30 cellular contexts compared by ENCODE assay signal in genomic region chr9:128627127-128627715, GRCh38. TPM values are rescaled to one million over a fixed set of nuclear protein-coding genes. Genes with fewer than 3 reads are reported as not detected.
A peak's percentile ranks its signal among the peaks of the same experiment; 100 is the strongest.
DNase-seq lines count a peak whose midpoint lies in the region; ATAC-seq, FAIRE-seq and TF ChIP-seq lines count a peak whose summit lies in the region.
"Had no signal": no experiment of that assay in that cellular context is flagged by ENCODE, and none has a peak within 500 bp of the region (broad histone marks: within the 10 kb centered on the region; RNA-seq: fewer than 3 reads in every experiment).

No MANE protein-coding gene starts in this region.

- TF ChIP-seq CTCF in HepG2 (CRISPR knock-in tag; IDR thresholded peaks at IDR 0.05) (no peak), right lobe of liver (IDR thresholded peaks at IDR 0.05) (no peak), chondrocyte (IDR thresholded peaks at IDR 0.05) (no peak)

- no TSS peak for BruUV-seq in HepG2 (replicated peaks; lab: Mats Ljungman, UMichigan)

- H3K36me3 Mint-ChIP-seq in chondrocyte (ENCODE audit: low read depth) = peaks cover 50% of the 10 kb centered on the region

- peaks cover 29 to 52% of the 10 kb centered on the region in 2 experiments for H3K36me3 ChIP-seq in HepG2 (replicated peaks in 1 of 2; ENCODE audit: control insufficient read depth in 1 of 2, insufficient read depth in 2 of 2, low read length in 2 of 2)
- peaks cover 0 to 69% (median 34%) of the 10 kb centered on the region in 4 donors for H3K36me3 ChIP-seq in right lobe of liver

- no peaks in the 10 kb centered on the region for H3K4me1 Mint-ChIP-seq in chondrocyte (ENCODE audit: low read depth)
- H3K4me1 Mint-ChIP-seq: mesothelial cell of epicardium had no signal

- TF ChIP-seq RAD21 in HepG2 (CRISPR knock-in tag; IDR thresholded peaks at IDR 0.05) = no peak

- no peaks in the 10 kb centered on the region for H3K79me2 ChIP-seq in HepG2 (ENCODE audit: insufficient read depth, low read length)

- H3K9ac ChIP-seq in HepG2 (ENCODE audit: insufficient read depth, low read depth, low read length) = no peak overlapping the region

- H3K4me3 ChIP-seq in HepG2 (replicated peaks in 1 of 3; ENCODE audit: insufficient read depth in 1 of 3, low read depth in 2 of 3, low read length in 3 of 3) (no peak overlapping the region), right lobe of liver (no peak overlapping the region)
- H3K4me3 ChIP-seq: BLaER1 treated with 17β-estradiol and CSF1 and Interleukin-3, amounts not matched to agents 10 nM and 100 nM; left lung; psoas muscle; testis had no signal

- POLR2A ChIA-PET in HepG2 (lab: Yijun Ruan, JAX) = no interaction called here

- TF ChIP-seq EP300 in HepG2 (IDR thresholded peaks at IDR 0.05; ENCODE audit: low read depth in 2 of 2, low read length in 2 of 2) (no peak), HepG2 (CRISPR knock-in tag; IDR thresholded peaks at IDR 0.05; ENCODE audit: borderline replicate concordance) (no peak)

- H2AFZ ChIP-seq in HepG2 (ENCODE audit: low read length) = no peak overlapping the region

- intact Hi-C loops in HepG2 (cut with micrococcal nuclease; ENCODE audit: unreplicated experiment) (no loop called here), right lobe of liver (cut with DNase I) (no loop called here)

- H3K4me2 ChIP-seq in HepG2 (ENCODE audit: low read depth, low read length) = no peak overlapping the region
- H3K4me2 ChIP-seq: BLaER1 treated with 17β-estradiol and CSF1 and Interleukin-3, amounts not matched to agents 10 nM and 100 nM had no signal

- in situ Hi-C loops in HepG2 (cut with HindIII; ENCODE audit: extremely low pct_ligation_motif_present, low pct_unique_long_range_greater_than_20kb) = no loop called here

- CTCF ChIA-PET in HepG2 (lab: Yijun Ruan, JAX; ENCODE audit: low intra/inter-chr PET ratio, low total read pairs) = no interaction called here

- H3K9me3 ChIP-seq in HepG2 (ENCODE audit: low read length) (no peaks in the 10 kb centered on the region), right lobe of liver (no peaks in the 10 kb centered on the region)
- H3K9me3 ChIP-seq: BLaER1 treated with 17β-estradiol and CSF1 and Interleukin-3, amounts not matched to agents 10 nM and 100 nM; left lung; psoas muscle; testis had no signal

- H3K27me3 ChIP-seq in HepG2 (ENCODE audit: control insufficient read depth in 1 of 2, insufficient read depth in 2 of 2, low read length in 2 of 2) (no peaks in the 10 kb centered on the region), right lobe of liver (no peaks in the 10 kb centered on the region)
- H3K27me3 ChIP-seq: BLaER1 treated with 17β-estradiol and CSF1 and Interleukin-3, amounts not matched to agents 10 nM and 100 nM; left lung; testis had no signal

- DNase-seq in HepG2 (ENCODE audit: low spot score) (no peak), right lobe of liver (no peak), chondrocyte (ENCODE audit: low spot score) (peak; percentile 92), occipital lobe (lab: John Stamatoyannopoulos, UW) (peak; percentile 25), LoVo (ENCODE audit: low spot score) (no peak), NCI-H446 (lab: John Stamatoyannopoulos, UW) (no peak), A172 (ENCODE audit: low spot score) (no peak)
- DNase-seq: activated CD4-positive, alpha-beta T cell treated with anti-CD3 and anti-CD28 coated beads, Interleukin-2, amount 50 U/mL, for 48 hours; activated CD4-positive, CD25-positive, alpha-beta regulatory T cell treated with anti-CD3 and anti-CD28 coated beads, Interleukin-2, amount 50 U/mL, for 72 hours; activated CD8-positive, alpha-beta memory T cell treated with anti-CD3 and anti-CD28 coated beads, Interleukin-2, amount 50 U/mL, for 4 hours; cortex of kidney; DMS53; erythroblast; glutamatergic neuron; HCEC 1CT; naive thymus-derived CD4-positive, alpha-beta T cell; NCI-H1417; NCI-H2029 treated with DMSO at 0.1 percent for 48 hours; NCI-H526; OCI-M1; psoas muscle; stimulated activated naive CD4-positive, alpha-beta T cell; T-helper 2 cell; testis had no signal

- WGBS in HepG2 (ENCODE audit: low lambda C conversion rate) = 100% methylated on average over 2 of the region's 15 CpGs
- WGBS in right lobe of liver (ENCODE audit: insufficient coverage, low coverage, low lambda C conversion rate, missing lambda C conversion rate) = 100% methylated on average over 1 of the region's 15 CpGs

- TF ChIP-seq POLR2A in HepG2 (IDR thresholded peaks at IDR 0.05; ENCODE audit: insufficient read depth in 1 of 2, low read depth in 2 of 2, low read length in 2 of 2) (no peak), right lobe of liver (IDR thresholded peaks at IDR 0.05) (no peak)

- no peaks in the 10 kb centered on the region for H3K9me3 Mint-ChIP-seq in chondrocyte (ENCODE audit: low read depth)
- H3K9me3 Mint-ChIP-seq: activated naive CD4-positive, alpha-beta T cell treated with anti-CD3 and anti-CD28 coated beads, Interleukin-2, amount 50 U/mL, for 72 hours; activated T-helper 2 cell treated with anti-CD3 and anti-CD28 coated beads, Interferon-gamma antibody, Interleukin-2, Interleukin-4, amounts not matched to agents 10 μg/mL and 5 μg/mL and 100 μg/mL, durations not matched to agents 14 hours and 24 hours and 36 hours; mesothelial cell of epicardium; naive thymus-derived CD4-positive, alpha-beta T cell had no signal

- H3K27ac Mint-ChIP-seq in chondrocyte (ENCODE audit: unreplicated experiment) = no peak overlapping the region
- H3K27ac Mint-ChIP-seq: activated T-helper 2 cell treated with anti-CD3 and anti-CD28 coated beads, Interferon-gamma antibody, Interleukin-2, Interleukin-4, amounts not matched to agents 10 μg/mL and 5 μg/mL and 100 μg/mL, durations not matched to agents 14 hours and 24 hours and 36 hours; mesothelial cell of epicardium had no signal

- ATAC-seq in HepG2 (no peak), right lobe of liver (no peak)
- ATAC-seq: activated naive CD4-positive, alpha-beta T cell treated with anti-CD3 and anti-CD28 coated beads, Interleukin-2, amount 50 U/mL, for 72 hours; naive thymus-derived CD4-positive, alpha-beta T cell had no signal

- H3K27ac ChIP-seq in HepG2 (ENCODE audit: extremely low read length, insufficient read depth, low read length) (no peak overlapping the region), right lobe of liver (no peak overlapping the region)
- H3K27ac ChIP-seq: BLaER1 treated with 17β-estradiol and CSF1 and Interleukin-3, amounts not matched to agents 10 nM and 100 nM; left lung had no signal

- H3K27me3 Mint-ChIP-seq in chondrocyte (ENCODE audit: low read depth) = no peaks in the 10 kb centered on the region
- H3K27me3 Mint-ChIP-seq: naive thymus-derived CD4-positive, alpha-beta T cell had no signal

- peaks cover 11% of the 10 kb centered on the region for H3K4me1 ChIP-seq in HepG2 (ENCODE audit: insufficient read depth, low read length)
- H3K4me1 ChIP-seq in right lobe of liver = peaks cover 0 to 42% (median 3%) of the 10 kb centered on the region in 4 donors
- H3K4me1 ChIP-seq: BLaER1 treated with 17β-estradiol and CSF1 and Interleukin-3, amounts not matched to agents 10 nM and 100 nM; left lung had no signal

- no peak overlapping the region for H3K4me3 Mint-ChIP-seq in chondrocyte (ENCODE audit: unreplicated experiment)
- H3K4me3 Mint-ChIP-seq: mesothelial cell of epicardium; naive thymus-derived CD4-positive, alpha-beta T cell had no signal

- FAIRE-seq in HepG2 (lab: Jason Lieb, UNC) = no peak
- FAIRE-seq: GM12891 had no signal

- H4K20me1 ChIP-seq in HepG2 (ENCODE audit: insufficient read depth, low read length) = no peaks in the 10 kb centered on the region

TF ChIP-seq in HepG2, 621 proteins besides CTCF, POLR2A, EP300 and RAD21:
- TF ChIP-seq CCAR2 (optimal IDR thresholded peaks at IDR 0.05; ENCODE audit: low read depth, low read length) (no peak), AGO2 (optimal IDR thresholded peaks at IDR 0.05; ENCODE audit: low read depth, low read length) (peak; percentile 53), ZSCAN30 (CRISPR knock-in tag; IDR thresholded peaks at IDR 0.05) (no peak), ARID2 (CRISPR knock-in tag; IDR thresholded peaks at IDR 0.05; ENCODE audit: borderline replicate concordance) (no peak), SMC3 (IDR thresholded peaks at IDR 0.05; ENCODE audit: low read length) (no peak)

RNA-seq across cellular contexts. Expression of gene DYNC2I2, which starts 29.4 kb away (rescaled TPM):
- total RNA-seq in HepG2 (2016; rRNA removed; fragmentation: Illumina TruSeq; extraction: Trizol) = 31.1 and 40.2 TPM in 2 replicates
- total RNA-seq in HepG2 (2016; cell fraction: cytosol; rRNA removed; fragmentation: Illumina TruSeq; extraction: Trizol; ENCODE audit: low read depth) = 35.7 and 35.9 TPM in 2 replicates
- 30.0 and 41.4 TPM in 2 replicates for total RNA-seq in HepG2 (2016; cell fraction: insoluble cytoplasmic fraction; rRNA removed; fragmentation: Illumina TruSeq; extraction: Trizol)
- 44.4 and 48.2 TPM in 2 replicates for total RNA-seq in HepG2 (2016; cell fraction: membrane; rRNA removed; fragmentation: Illumina TruSeq; extraction: Trizol)
- 29.1 and 30.6 TPM in 2 replicates for total RNA-seq in HepG2 (2016; cell fraction: nucleus; rRNA removed; fragmentation: Illumina TruSeq; extraction: Trizol)
- 12.5 and 13.7 TPM in 2 replicates for polyA plus RNA-seq in HepG2 (2011; rRNA removed)
- 8.1 and 18.6 TPM in 2 replicates for polyA plus RNA-seq in HepG2 (2011; cell fraction: cytosol; rRNA removed)
- 38.0 and 51.4 TPM in 2 replicates for polyA plus RNA-seq in HepG2 (2011; cell fraction: nucleus; rRNA removed)
- polyA plus RNA-seq in HepG2 (2012) = 3.2 and 5.6 TPM in 2 replicates
- polyA plus RNA-seq in HepG2 (2016; cell fraction: cytosol; fragmentation: Illumina TruSeq; extraction: Trizol; ENCODE audit: low read depth) = 38.3 and 39.4 TPM in 2 replicates
- 29.4 and 33.1 TPM in 2 replicates for polyA plus RNA-seq in HepG2 (2016; cell fraction: insoluble cytoplasmic fraction; fragmentation: Illumina TruSeq; extraction: Trizol; ENCODE audit: low read depth)
- 37.6 and 43.8 TPM in 2 replicates for polyA plus RNA-seq in HepG2 (2016; cell fraction: membrane; fragmentation: Illumina TruSeq; extraction: Trizol; ENCODE audit: low read depth)
- 49.9 and 51.2 TPM in 2 replicates for polyA plus RNA-seq in HepG2 (2016; cell fraction: nucleus; fragmentation: Illumina TruSeq; extraction: Trizol; ENCODE audit: insufficient read depth, low read depth)
- 21.4 and 223 TPM in 2 replicates for polyA minus RNA-seq in HepG2 (2011; rRNA and poly(A)+ RNA removed; ENCODE audit: low replicate concordance)
- polyA minus RNA-seq in HepG2 (2011; cell fraction: cytosol; rRNA and poly(A)+ RNA removed) = 7.2 and 10.8 TPM in 2 replicates
- polyA minus RNA-seq in HepG2 (2011; cell fraction: nucleus; rRNA and poly(A)+ RNA removed) = 9.3 and 12.7 TPM in 2 replicates
- 10 to 100 TPM; 11.8 to 23.9 (median 18.8) TPM for total RNA-seq in right lobe of liver
- total RNA-seq in chondrocyte = 23.4 to 41.0 TPM (median 24.0 TPM) in 3 replicates
- 32.0 TPM for total RNA-seq in occipital lobe
- 239 and 244 TPM in 2 replicates for total RNA-seq in A172 (2014; rRNA removed; shearing (Covaris generic))

Comparison
In these comparisons a context has a peak if more than half of its experiments do, and no peak if none do; other contexts are left out.
1. DNase-seq: peak in chondrocyte (single experiment) and occipital lobe (single experiment); none in HepG2 (single experiment), right lobe of liver (0 of 3), LoVo (single experiment), NCI-H446 (0 of 2) and A172 (single experiment).